1 cellular context compared by ENCODE assay signal in genomic region chr2:179580378-179581146, GRCh38.
TF ChIP-seq lines count a peak whose summit lies in the region.

No MANE protein-coding gene starts in this region.

TF ChIP-seq in HepG2, 621 proteins besides CTCF, POLR2A, EP300 and RAD21 (continued from another document and continues in another):
- TF ChIP-seq FOXP4 (CRISPR knock-in tag; IDR thresholded peaks at IDR 0.05) (peak; percentile 49; the same call in 1 of the 2 replicates), PREB (CRISPR knock-in tag; IDR thresholded peaks at IDR 0.05) (no peak), IRF9 (CRISPR knock-in tag; IDR thresholded peaks at IDR 0.05; ENCODE audit: borderline replicate concordance) (no peak), TERF1 (CRISPR knock-in tag; IDR thresholded peaks at IDR 0.05) (no peak), AHDC1 (CRISPR knock-in tag; IDR thresholded peaks at IDR 0.05; ENCODE audit: borderline replicate concordance) (peak; percentile 52; the same call in 1 of the 2 replicates), GATAD1 (CRISPR knock-in tag; IDR thresholded peaks at IDR 0.05) (0 out of 2 replicates have a peak, but pooled peaks have one; percentile 40), ZNF432 (CRISPR knock-in tag; IDR thresholded peaks at IDR 0.05; ENCODE audit: borderline replicate concordance) (no peak), ZNF274 (CRISPR knock-in tag; IDR thresholded peaks at IDR 0.05) (no peak), MTA1 (CRISPR knock-in tag; IDR thresholded peaks at IDR 0.05; ENCODE audit: borderline replicate concordance) (no peak), MXD3 (CRISPR knock-in tag; IDR thresholded peaks at IDR 0.05) (no peak), ZNF224 (CRISPR knock-in tag; IDR thresholded peaks at IDR 0.05) (no peak), TSC22D2 (CRISPR knock-in tag; IDR thresholded peaks at IDR 0.05; ENCODE audit: borderline replicate concordance) (no peak), ZC3H4 (CRISPR knock-in tag; IDR thresholded peaks at IDR 0.05; ENCODE audit: borderline replicate concordance) (no peak), SKI (IDR thresholded peaks at IDR 0.05; ENCODE audit: partially characterized antibody) (no peak), PHF5A (CRISPR knock-in tag; IDR thresholded peaks at IDR 0.05; ENCODE audit: low read depth, unreplicated experiment) (no peak), POLR2G (IDR thresholded peaks at IDR 0.05; ENCODE audit: low read depth, low read length) (0 out of 2 replicates have a peak, but pooled peaks have one; percentile 47), ZNF619 (CRISPR knock-in tag; IDR thresholded peaks at IDR 0.05) (no peak), KDM2A (CRISPR knock-in tag; IDR thresholded peaks at IDR 0.05; ENCODE audit: borderline replicate concordance, low read depth) (no peak), ISX (CRISPR knock-in tag; conservative IDR thresholded peaks at IDR 0.05) (no peak), ZNF749 (CRISPR knock-in tag; IDR thresholded peaks at IDR 0.05; ENCODE audit: borderline replicate concordance) (no peak), SPEN (CRISPR knock-in tag; IDR thresholded peaks at IDR 0.05; ENCODE audit: low read depth) (no peak), ZNF275 (CRISPR knock-in tag; IDR thresholded peaks at IDR 0.05; ENCODE audit: borderline replicate concordance) (peak; percentile 68; the same call in 1 of the 2 replicates), ATF4 (CRISPR knock-in tag; IDR thresholded peaks at IDR 0.05) (no peak), IKZF5 (CRISPR knock-in tag; IDR thresholded peaks at IDR 0.05) (0 out of 2 replicates have a peak, but pooled peaks have one; percentile 49), IRF2 (CRISPR knock-in tag; IDR thresholded peaks at IDR 0.05) (0 out of 2 replicates have a peak, but pooled peaks have one; percentile 54), ZBTB7B (CRISPR knock-in tag; IDR thresholded peaks at IDR 0.05) (peak; percentile 38; the same call in 1 of the 2 replicates), CREB3 (CRISPR knock-in tag; IDR thresholded peaks at IDR 0.05) (no peak), ZBTB46 (CRISPR knock-in tag; IDR thresholded peaks at IDR 0.05; ENCODE audit: borderline replicate concordance) (no peak), TRIM22 (IDR thresholded peaks at IDR 0.05) (no peak), AFF4 (CRISPR knock-in tag; IDR thresholded peaks at IDR 0.05) (no peak)
